16 cellular contexts compared by ENCODE assay signal in the genomic region with DNA sequence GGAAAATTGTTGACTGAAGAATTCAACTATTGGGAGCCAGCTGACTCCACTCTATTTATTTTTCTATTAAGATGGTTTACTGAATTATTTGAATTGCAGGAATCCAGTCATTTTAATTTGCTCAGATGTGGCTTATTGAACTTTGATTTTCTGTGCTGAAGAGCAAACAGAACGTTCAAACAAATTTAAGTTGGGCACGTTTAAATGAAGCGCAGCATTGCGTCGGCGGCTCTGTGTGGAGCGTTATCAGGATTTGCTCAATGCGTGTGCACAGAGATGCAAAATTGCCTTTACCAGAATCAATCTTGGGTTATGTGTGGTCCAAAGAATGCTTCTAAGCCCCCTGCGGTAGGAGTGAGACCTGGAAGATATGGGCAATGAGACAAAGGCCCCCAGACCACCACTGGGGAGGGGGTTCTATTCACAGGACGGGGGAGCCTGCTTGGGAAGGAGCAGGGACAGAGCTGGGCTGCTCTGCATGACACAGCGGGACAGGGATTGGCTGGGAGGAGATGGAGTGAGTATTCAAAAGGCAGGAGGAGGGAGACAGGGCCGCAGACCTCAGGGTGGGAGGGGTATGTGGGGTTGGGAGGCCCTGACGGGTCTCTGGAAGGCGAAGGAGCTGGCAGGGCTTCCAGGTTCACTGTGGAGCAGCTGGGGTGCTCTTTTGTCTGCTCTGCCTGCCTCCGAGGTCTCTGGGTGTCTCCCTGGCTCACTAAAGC.
"Had no signal": no experiment of that assay in that cellular context is flagged by ENCODE, and none has a peak within 500 bp of the region (broad histone marks: within the 10 kb centered on the region; RNA-seq: fewer than 3 reads in every experiment).

No MANE protein-coding gene starts in this region.

- ATAC-seq: activated CD8-positive, alpha-beta T cell treated with anti-CD3 and anti-CD28 coated beads for 36 hours; activated naive CD8-positive, alpha-beta T cell treated with anti-CD3 and anti-CD28 coated beads, Interleukin-2, amount 50 U/mL, for 24 hours; foreskin keratinocyte; heart left ventricle; left cardiac atrium; natural killer cell; T-cell had no signal

- H3K4me3 Mint-ChIP-seq: activated CD8-positive, alpha-beta T cell treated with anti-CD3 and anti-CD28 coated beads for 36 hours; activated naive CD8-positive, alpha-beta T cell treated with anti-CD3 and anti-CD28 coated beads, Interleukin-2, amount 50 U/mL, for 24 hours; natural killer cell; T-cell had no signal

- H3K4me3 ChIP-seq: heart left ventricle, ovary, stomach, thoracic aorta had no signal

- H3K27ac Mint-ChIP-seq: activated CD8-positive, alpha-beta T cell treated with anti-CD3 and anti-CD28 coated beads for 36 hours; activated naive CD8-positive, alpha-beta T cell treated with anti-CD3 and anti-CD28 coated beads, Interleukin-2, amount 50 U/mL, for 24 hours; natural killer cell; T-cell had no signal

- H3K27me3 Mint-ChIP-seq: activated naive CD8-positive, alpha-beta T cell treated with anti-CD3 and anti-CD28 coated beads, Interleukin-2, amount 50 U/mL, for 24 hours had no signal

- H3K36me3 Mint-ChIP-seq: natural killer cell, T-cell had no signal

- H3K27me3 ChIP-seq: foreskin keratinocyte, heart left ventricle, ovary, stomach had no signal

- H3K9me3 Mint-ChIP-seq: activated CD8-positive, alpha-beta T cell treated with anti-CD3 and anti-CD28 coated beads for 36 hours; activated naive CD8-positive, alpha-beta T cell treated with anti-CD3 and anti-CD28 coated beads, Interleukin-2, amount 50 U/mL, for 24 hours; natural killer cell; T-cell had no signal

- DNase-seq: activated CD4-positive, alpha-beta T cell treated with anti-CD3 and anti-CD28 coated beads for 4 hours; activated CD8-positive, alpha-beta memory T cell treated with anti-CD3 and anti-CD28 coated beads, Interleukin-2, amount 50 U/mL, for 4 hours; activated CD8-positive, alpha-beta T cell treated with anti-CD3 and anti-CD28 coated beads for 36 hours; activated naive CD4-positive, alpha-beta T cell treated with Interleukin-2 at 50 U/mL for 16 hours; activated naive CD8-positive, alpha-beta T cell treated with anti-CD3 and anti-CD28 coated beads, Interleukin-2, amount 50 U/mL, for 24 hours; foreskin keratinocyte; heart left ventricle; left cardiac atrium; natural killer cell; ovary; stimulated activated CD4-positive, alpha-beta T cell treated with anti-CD3 and anti-CD28 coated beads, Interleukin-4, amount 100 ng/mL, for 4 hours; stomach; T-cell; T1000; WERI-Rb-1 had no signal

- H3K4me1 Mint-ChIP-seq: activated naive CD8-positive, alpha-beta T cell treated with anti-CD3 and anti-CD28 coated beads, Interleukin-2, amount 50 U/mL, for 24 hours; natural killer cell; T-cell had no signal

- H3K36me3 ChIP-seq: heart left ventricle, ovary, stomach, thoracic aorta, WERI-Rb-1 had no signal

- H3K9me3 ChIP-seq: heart left ventricle, ovary, stomach, thoracic aorta had no signal

- H3K27ac ChIP-seq: foreskin keratinocyte, heart left ventricle, ovary, stomach, thoracic aorta, WERI-Rb-1 had no signal
